Comparison of ENCODE assay signal across 1 cellular context in genomic region chr19:49413348-49413747, GRCh38.
A peak's percentile ranks its signal among the peaks of the same experiment; 100 is the strongest.
TF ChIP-seq lines count a peak whose summit lies in the region.

No MANE protein-coding gene starts in this region.

TF ChIP-seq in K562, 482 proteins besides CTCF, POLR2A, EP300 and RAD21:
- no peak for TF ChIP-seq KLF6 (CRISPR knock-in tag; IDR thresholded peaks at IDR 0.05; ENCODE audit: borderline replicate concordance)
- 0 out of 2 replicates have a peak, but pooled peaks have one; percentile 6 for TF ChIP-seq TFAP4 (CRISPR knock-in tag; IDR thresholded peaks at IDR 0.05; ENCODE audit: borderline replicate concordance)
TF ChIP-seq in K562: peak in this region for 1.
